In the genomic region with DNA sequence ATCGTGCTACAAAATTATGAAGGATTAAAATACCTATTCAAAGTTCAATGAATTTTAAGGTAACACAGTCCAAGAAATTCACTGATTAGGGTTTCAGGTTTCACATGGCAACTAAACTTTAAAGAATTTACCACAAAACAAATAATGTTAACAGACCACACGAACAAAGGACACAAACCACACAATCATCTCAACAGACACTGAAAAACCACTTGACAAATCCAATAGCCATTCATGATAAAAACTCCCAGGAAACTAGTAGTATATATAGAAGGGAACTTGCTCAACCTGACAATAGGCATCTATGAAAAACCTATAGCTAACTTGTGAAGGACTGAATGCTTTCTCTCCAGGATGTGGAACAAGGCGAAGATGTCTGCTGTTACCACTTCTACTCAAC, we compare ENCODE assay signal across 1 cellular context.
TF ChIP-seq lines count a peak whose summit lies in the region.

No MANE protein-coding gene starts in this region.

TF ChIP-seq in K562, 482 proteins besides CTCF, POLR2A, EP300 and RAD21 (continued from another document):
- TF ChIP-seq, protein P1, sequence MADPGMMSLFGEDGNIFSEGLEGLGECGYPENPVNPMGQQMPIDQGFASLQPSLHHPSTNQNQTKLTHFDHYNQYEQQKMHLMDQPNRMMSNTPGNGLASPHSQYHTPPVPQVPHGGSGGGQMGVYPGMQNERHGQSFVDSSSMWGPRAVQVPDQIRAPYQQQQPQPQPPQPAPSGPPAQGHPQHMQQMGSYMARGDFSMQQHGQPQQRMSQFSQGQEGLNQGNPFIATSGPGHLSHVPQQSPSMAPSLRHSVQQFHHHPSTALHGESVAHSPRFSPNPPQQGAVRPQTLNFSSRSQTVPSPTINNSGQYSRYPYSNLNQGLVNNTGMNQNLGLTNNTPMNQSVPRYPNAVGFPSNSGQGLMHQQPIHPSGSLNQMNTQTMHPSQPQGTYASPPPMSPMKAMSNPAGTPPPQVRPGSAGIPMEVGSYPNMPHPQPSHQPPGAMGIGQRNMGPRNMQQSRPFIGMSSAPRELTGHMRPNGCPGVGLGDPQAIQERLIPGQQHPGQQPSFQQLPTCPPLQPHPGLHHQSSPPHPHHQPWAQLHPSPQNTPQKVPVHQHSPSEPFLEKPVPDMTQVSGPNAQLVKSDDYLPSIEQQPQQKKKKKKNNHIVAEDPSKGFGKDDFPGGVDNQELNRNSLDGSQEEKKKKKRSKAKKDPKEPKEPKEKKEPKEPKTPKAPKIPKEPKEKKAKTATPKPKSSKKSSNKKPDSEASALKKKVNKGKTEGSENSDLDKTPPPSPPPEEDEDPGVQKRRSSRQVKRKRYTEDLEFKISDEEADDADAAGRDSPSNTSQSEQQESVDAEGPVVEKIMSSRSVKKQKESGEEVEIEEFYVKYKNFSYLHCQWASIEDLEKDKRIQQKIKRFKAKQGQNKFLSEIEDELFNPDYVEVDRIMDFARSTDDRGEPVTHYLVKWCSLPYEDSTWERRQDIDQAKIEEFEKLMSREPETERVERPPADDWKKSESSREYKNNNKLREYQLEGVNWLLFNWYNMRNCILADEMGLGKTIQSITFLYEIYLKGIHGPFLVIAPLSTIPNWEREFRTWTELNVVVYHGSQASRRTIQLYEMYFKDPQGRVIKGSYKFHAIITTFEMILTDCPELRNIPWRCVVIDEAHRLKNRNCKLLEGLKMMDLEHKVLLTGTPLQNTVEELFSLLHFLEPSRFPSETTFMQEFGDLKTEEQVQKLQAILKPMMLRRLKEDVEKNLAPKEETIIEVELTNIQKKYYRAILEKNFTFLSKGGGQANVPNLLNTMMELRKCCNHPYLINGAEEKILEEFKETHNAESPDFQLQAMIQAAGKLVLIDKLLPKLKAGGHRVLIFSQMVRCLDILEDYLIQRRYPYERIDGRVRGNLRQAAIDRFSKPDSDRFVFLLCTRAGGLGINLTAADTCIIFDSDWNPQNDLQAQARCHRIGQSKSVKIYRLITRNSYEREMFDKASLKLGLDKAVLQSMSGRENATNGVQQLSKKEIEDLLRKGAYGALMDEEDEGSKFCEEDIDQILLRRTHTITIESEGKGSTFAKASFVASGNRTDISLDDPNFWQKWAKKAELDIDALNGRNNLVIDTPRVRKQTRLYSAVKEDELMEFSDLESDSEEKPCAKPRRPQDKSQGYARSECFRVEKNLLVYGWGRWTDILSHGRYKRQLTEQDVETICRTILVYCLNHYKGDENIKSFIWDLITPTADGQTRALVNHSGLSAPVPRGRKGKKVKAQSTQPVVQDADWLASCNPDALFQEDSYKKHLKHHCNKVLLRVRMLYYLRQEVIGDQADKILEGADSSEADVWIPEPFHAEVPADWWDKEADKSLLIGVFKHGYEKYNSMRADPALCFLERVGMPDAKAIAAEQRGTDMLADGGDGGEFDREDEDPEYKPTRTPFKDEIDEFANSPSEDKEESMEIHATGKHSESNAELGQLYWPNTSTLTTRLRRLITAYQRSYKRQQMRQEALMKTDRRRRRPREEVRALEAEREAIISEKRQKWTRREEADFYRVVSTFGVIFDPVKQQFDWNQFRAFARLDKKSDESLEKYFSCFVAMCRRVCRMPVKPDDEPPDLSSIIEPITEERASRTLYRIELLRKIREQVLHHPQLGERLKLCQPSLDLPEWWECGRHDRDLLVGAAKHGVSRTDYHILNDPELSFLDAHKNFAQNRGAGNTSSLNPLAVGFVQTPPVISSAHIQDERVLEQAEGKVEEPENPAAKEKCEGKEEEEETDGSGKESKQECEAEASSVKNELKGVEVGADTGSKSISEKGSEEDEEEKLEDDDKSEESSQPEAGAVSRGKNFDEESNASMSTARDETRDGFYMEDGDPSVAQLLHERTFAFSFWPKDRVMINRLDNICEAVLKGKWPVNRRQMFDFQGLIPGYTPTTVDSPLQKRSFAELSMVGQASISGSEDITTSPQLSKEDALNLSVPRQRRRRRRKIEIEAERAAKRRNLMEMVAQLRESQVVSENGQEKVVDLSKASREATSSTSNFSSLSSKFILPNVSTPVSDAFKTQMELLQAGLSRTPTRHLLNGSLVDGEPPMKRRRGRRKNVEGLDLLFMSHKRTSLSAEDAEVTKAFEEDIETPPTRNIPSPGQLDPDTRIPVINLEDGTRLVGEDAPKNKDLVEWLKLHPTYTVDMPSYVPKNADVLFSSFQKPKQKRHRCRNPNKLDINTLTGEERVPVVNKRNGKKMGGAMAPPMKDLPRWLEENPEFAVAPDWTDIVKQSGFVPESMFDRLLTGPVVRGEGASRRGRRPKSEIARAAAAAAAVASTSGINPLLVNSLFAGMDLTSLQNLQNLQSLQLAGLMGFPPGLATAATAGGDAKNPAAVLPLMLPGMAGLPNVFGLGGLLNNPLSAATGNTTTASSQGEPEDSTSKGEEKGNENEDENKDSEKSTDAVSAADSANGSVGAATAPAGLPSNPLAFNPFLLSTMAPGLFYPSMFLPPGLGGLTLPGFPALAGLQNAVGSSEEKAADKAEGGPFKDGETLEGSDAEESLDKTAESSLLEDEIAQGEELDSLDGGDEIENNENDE (IDR thresholded peaks at IDR 0.05; ENCODE audit: low read depth, low read length): no peak
- TF ChIP-seq ZFP1 (CRISPR knock-in tag; IDR thresholded peaks at IDR 0.05): no peak
TF ChIP-seq in K562: peak in this region for 0.
